In genomic region chr2:24132543-24132942, GRCh38 we compare ENCODE assay signal across 9 cellular contexts. TPM values are rescaled to one million over a fixed set of nuclear protein-coding genes. Genes with fewer than 3 reads are reported as not detected.
"Had no signal": no experiment of that assay in that cellular context is flagged by ENCODE, and none has a peak within 500 bp of the region (broad histone marks: within the 10 kb centered on the region; RNA-seq: fewer than 3 reads in every experiment).

No MANE protein-coding gene starts in this region.

- FAIRE-seq: G401.6, GM12878, GM12891, GM12892, GM18507, GM19239 had no signal

- H3K4me3 ChIP-seq: GM12878 had no signal

- ATAC-seq: GM12878 had no signal

- DNase-seq: GDM1, GF-D8 had no signal

RNA-seq across cellular contexts. Expression of gene PFN4, which starts 9.4 kb away (rescaled TPM):
- total RNA-seq: G401 had no signal

RNA-seq across cellular contexts. Expression of gene FAM228A, which starts 42.3 kb away (rescaled TPM):
- total RNA-seq: G401, GM12878 had no signal
